ENCODE assay signal across 25 cellular contexts in the genomic region with DNA sequence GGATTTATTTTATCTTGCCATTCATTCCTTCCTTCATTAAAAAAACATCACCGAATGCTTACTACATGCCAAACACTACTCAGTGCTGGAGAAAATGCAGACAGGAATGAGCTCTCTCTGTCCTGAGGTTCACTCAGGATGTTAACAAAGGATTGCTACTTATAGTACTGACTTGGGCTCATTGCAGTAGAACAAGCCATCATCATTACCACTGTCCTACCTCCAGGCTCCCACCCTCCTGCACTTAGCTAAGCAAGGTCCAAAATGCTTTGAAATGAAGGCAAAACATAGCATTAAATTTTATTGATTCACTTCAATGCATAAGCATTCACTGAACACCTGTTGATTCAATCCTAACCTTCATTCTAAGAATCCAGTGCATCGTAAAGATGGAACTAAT.
"Had no signal": no experiment of that assay in that cellular context is flagged by ENCODE, and none has a peak within 500 bp of the region (broad histone marks: within the 10 kb centered on the region; RNA-seq: fewer than 3 reads in every experiment).

No MANE protein-coding gene starts in this region.

- H3K36me3 ChIP-seq: esophagus squamous epithelium, gastrocnemius medialis, heart right ventricle, left lung, lower lobe of right lung had no signal

- H3K27ac ChIP-seq: epithelial cell of prostate, esophagus squamous epithelium, gastrocnemius medialis, heart right ventricle, left lung, lower lobe of right lung had no signal

- H3K9me3 ChIP-seq: esophagus squamous epithelium, gastrocnemius medialis, heart right ventricle, left lung, lower lobe of right lung, mucosa of descending colon had no signal

- H3K27me3 Mint-ChIP-seq: dendritic cell treated with granulocyte-macrophage colony-stimulating factor and Interleukin-4, amounts not matched to agents 40 ng/mL and 50 ng/mL, for 4 days; effector memory CD8-positive, alpha-beta T cell; naive B cell; naive thymus-derived CD8-positive, alpha-beta T cell had no signal

- H3K4me3 Mint-ChIP-seq: dendritic cell treated with granulocyte-macrophage colony-stimulating factor and Interleukin-4, amounts not matched to agents 40 ng/mL and 50 ng/mL, for 4 days; effector memory CD8-positive, alpha-beta T cell; endodermal cell; mesothelial cell of epicardium; naive B cell; naive thymus-derived CD8-positive, alpha-beta T cell had no signal

- H3K27ac Mint-ChIP-seq: dendritic cell treated with granulocyte-macrophage colony-stimulating factor and Interleukin-4, amounts not matched to agents 40 ng/mL and 50 ng/mL, for 4 days; effector memory CD8-positive, alpha-beta T cell; endodermal cell; mesothelial cell of epicardium; naive B cell; naive thymus-derived CD8-positive, alpha-beta T cell had no signal

- H3K4me1 ChIP-seq: esophagus squamous epithelium, gastrocnemius medialis, heart right ventricle, left lung, lower lobe of right lung had no signal

- ATAC-seq: effector memory CD8-positive, alpha-beta T cell; esophagus mucosa; gastrocnemius medialis; heart right ventricle; left cardiac atrium; left lung; left ventricle myocardium superior; lower lobe of right lung; mucosa of descending colon; naive thymus-derived CD8-positive, alpha-beta T cell had no signal

- H3K9me3 Mint-ChIP-seq: dendritic cell treated with granulocyte-macrophage colony-stimulating factor and Interleukin-4, amounts not matched to agents 40 ng/mL and 50 ng/mL, for 4 days; effector memory CD8-positive, alpha-beta T cell; naive thymus-derived CD8-positive, alpha-beta T cell had no signal

- H3K4me3 ChIP-seq: esophagus squamous epithelium, gastrocnemius medialis, heart right ventricle, left lung, lower lobe of right lung, mucosa of descending colon had no signal

- H3K36me3 Mint-ChIP-seq: mesothelial cell of epicardium; naive B cell; naive thymus-derived CD8-positive, alpha-beta T cell had no signal

- H3K4me1 Mint-ChIP-seq: endodermal cell; mesothelial cell of epicardium; naive B cell; naive thymus-derived CD8-positive, alpha-beta T cell had no signal

- DNase-seq: cortex of kidney; effector CD8-positive, alpha-beta T cell; effector memory CD8-positive, alpha-beta T cell; endodermal cell; erythroblast; esophagus squamous epithelium; foreskin fibroblast; foreskin melanocyte; gastrocnemius medialis; glutamatergic neuron; head of caudate nucleus; heart right ventricle; hippocampal formation; left cardiac atrium; left lung; left ventricle myocardium superior; lower lobe of right lung; mesenchymal stem cell; mucosa of descending colon; naive B cell; naive thymus-derived CD8-positive, alpha-beta T cell had no signal
